1 cellular context compared by ENCODE assay signal in genomic region chr5:56376128-56376527, GRCh38.
TF ChIP-seq lines count a peak whose summit lies in the region.

No MANE protein-coding gene starts in this region.

TF ChIP-seq in HepG2, 621 proteins besides CTCF, POLR2A, EP300 and RAD21 (continued from another document and continues in another):
- TF ChIP-seq ARID5B (CRISPR knock-in tag; IDR thresholded peaks at IDR 0.05) (peak; percentile 41; the same call in 1 of the 2 replicates), PAXIP1 (CRISPR knock-in tag; conservative IDR thresholded peaks at IDR 0.05) (peak; percentile 37), CEBPG (CRISPR knock-in tag; IDR thresholded peaks at IDR 0.05) (peak; percentile 86), CEBPB (IDR thresholded peaks at IDR 0.05; ENCODE audit: borderline replicate concordance, low read depth, low read length) (peak; percentile 78), ZC3H13 (CRISPR knock-in tag; IDR thresholded peaks at IDR 0.05) (no peak), U2AF2 (IDR thresholded peaks at IDR 0.05; ENCODE audit: low read depth, low read length) (no peak), NR2F6 (IDR thresholded peaks at IDR 0.05) (no peak), NR2F6 (CRISPR knock-in tag; IDR thresholded peaks at IDR 0.05) (peak; percentile 52; the same call in 1 of the 2 replicates), NFIB (CRISPR knock-in tag; IDR thresholded peaks at IDR 0.05; ENCODE audit: borderline replicate concordance) (no peak), NR2C2 (CRISPR knock-in tag; IDR thresholded peaks at IDR 0.05; ENCODE audit: borderline replicate concordance) (0 out of 2 replicates have a peak, but pooled peaks have one; percentile 30), ZNF550 (CRISPR knock-in tag; IDR thresholded peaks at IDR 0.05; ENCODE audit: borderline replicate concordance) (no peak), CBX5 (CRISPR knock-in tag; IDR thresholded peaks at IDR 0.05; ENCODE audit: borderline replicate concordance) (no peak), PHB2 (IDR thresholded peaks at IDR 0.05; ENCODE audit: partially characterized antibody) (no peak), ZNF780A (CRISPR knock-in tag; IDR thresholded peaks at IDR 0.05) (no peak), BCL6 (CRISPR knock-in tag; IDR thresholded peaks at IDR 0.05) (peak; percentile 98), RARA (CRISPR knock-in tag; IDR thresholded peaks at IDR 0.05) (peak; percentile 66), IKZF1 (IDR thresholded peaks at IDR 0.05) (no peak), MTF1 (CRISPR knock-in tag; IDR thresholded peaks at IDR 0.05) (no peak), PATZ1 (CRISPR knock-in tag; IDR thresholded peaks at IDR 0.05) (peak; percentile 38; the same call in 1 of the 2 replicates), KLF6 (CRISPR knock-in tag; IDR thresholded peaks at IDR 0.05) (no peak), SOX6 (IDR thresholded peaks at IDR 0.05) (no peak), SOX6 (CRISPR knock-in tag; IDR thresholded peaks at IDR 0.05) (0 out of 2 replicates have a peak, but pooled peaks have one; percentile 21), ZZZ3 (CRISPR knock-in tag; IDR thresholded peaks at IDR 0.05; ENCODE audit: borderline replicate concordance) (no peak), ZBTB25 (CRISPR knock-in tag; IDR thresholded peaks at IDR 0.05) (no peak), GLI4 (CRISPR knock-in tag; IDR thresholded peaks at IDR 0.05; ENCODE audit: borderline replicate concordance) (no peak), FOSL2 (CRISPR knock-in tag; IDR thresholded peaks at IDR 0.05) (peak; percentile 41), ZNF878 (CRISPR knock-in tag; IDR thresholded peaks at IDR 0.05) (no peak), SOX5 (CRISPR knock-in tag; IDR thresholded peaks at IDR 0.05; ENCODE audit: borderline replicate concordance) (0 out of 2 replicates have a peak, but pooled peaks have one; percentile 7), ATF7 (IDR thresholded peaks at IDR 0.05) (no peak), ATF7 (CRISPR knock-in tag; IDR thresholded peaks at IDR 0.05) (no peak), CHD2 (IDR thresholded peaks at IDR 0.05; ENCODE audit: low read depth, low read length) (no peak), SP5 (CRISPR knock-in tag; IDR thresholded peaks at IDR 0.05; ENCODE audit: borderline replicate concordance, low read depth) (no peak), ZSCAN12 (CRISPR knock-in tag; IDR thresholded peaks at IDR 0.05) (no peak), MED1 (CRISPR knock-in tag; IDR thresholded peaks at IDR 0.05) (peak; percentile 48), ZNF784 (CRISPR knock-in tag; IDR thresholded peaks at IDR 0.05; ENCODE audit: borderline replicate concordance) (no peak), HMG20A (CRISPR knock-in tag; IDR thresholded peaks at IDR 0.05; ENCODE audit: borderline replicate concordance) (0 out of 2 replicates have a peak, but pooled peaks have one; percentile 39)
- TF ChIP-seq, protein P1, sequence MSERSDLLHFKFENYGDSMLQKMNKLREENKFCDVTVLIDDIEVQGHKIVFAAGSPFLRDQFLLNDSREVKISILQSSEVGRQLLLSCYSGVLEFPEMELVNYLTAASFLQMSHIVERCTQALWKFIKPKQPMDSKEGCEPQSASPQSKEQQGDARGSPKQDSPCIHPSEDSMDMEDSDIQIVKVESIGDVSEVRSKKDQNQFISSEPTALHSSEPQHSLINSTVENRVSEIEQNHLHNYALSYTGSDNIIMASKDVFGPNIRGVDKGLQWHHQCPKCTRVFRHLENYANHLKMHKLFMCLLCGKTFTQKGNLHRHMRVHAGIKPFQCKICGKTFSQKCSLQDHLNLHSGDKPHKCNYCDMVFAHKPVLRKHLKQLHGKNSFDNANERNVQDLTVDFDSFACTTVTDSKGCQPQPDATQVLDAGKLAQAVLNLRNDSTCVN (CRISPR knock-in tag; IDR thresholded peaks at IDR 0.05; ENCODE audit: borderline replicate concordance): no peak
- TF ChIP-seq, protein P2, sequence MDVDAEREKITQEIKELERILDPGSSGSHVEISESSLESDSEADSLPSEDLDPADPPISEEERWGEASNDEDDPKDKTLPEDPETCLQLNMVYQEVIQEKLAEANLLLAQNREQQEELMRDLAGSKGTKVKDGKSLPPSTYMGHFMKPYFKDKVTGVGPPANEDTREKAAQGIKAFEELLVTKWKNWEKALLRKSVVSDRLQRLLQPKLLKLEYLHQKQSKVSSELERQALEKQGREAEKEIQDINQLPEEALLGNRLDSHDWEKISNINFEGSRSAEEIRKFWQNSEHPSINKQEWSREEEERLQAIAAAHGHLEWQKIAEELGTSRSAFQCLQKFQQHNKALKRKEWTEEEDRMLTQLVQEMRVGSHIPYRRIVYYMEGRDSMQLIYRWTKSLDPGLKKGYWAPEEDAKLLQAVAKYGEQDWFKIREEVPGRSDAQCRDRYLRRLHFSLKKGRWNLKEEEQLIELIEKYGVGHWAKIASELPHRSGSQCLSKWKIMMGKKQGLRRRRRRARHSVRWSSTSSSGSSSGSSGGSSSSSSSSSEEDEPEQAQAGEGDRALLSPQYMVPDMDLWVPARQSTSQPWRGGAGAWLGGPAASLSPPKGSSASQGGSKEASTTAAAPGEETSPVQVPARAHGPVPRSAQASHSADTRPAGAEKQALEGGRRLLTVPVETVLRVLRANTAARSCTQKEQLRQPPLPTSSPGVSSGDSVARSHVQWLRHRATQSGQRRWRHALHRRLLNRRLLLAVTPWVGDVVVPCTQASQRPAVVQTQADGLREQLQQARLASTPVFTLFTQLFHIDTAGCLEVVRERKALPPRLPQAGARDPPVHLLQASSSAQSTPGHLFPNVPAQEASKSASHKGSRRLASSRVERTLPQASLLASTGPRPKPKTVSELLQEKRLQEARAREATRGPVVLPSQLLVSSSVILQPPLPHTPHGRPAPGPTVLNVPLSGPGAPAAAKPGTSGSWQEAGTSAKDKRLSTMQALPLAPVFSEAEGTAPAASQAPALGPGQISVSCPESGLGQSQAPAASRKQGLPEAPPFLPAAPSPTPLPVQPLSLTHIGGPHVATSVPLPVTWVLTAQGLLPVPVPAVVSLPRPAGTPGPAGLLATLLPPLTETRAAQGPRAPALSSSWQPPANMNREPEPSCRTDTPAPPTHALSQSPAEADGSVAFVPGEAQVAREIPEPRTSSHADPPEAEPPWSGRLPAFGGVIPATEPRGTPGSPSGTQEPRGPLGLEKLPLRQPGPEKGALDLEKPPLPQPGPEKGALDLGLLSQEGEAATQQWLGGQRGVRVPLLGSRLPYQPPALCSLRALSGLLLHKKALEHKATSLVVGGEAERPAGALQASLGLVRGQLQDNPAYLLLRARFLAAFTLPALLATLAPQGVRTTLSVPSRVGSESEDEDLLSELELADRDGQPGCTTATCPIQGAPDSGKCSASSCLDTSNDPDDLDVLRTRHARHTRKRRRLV (CRISPR knock-in tag; IDR thresholded peaks at IDR 0.05): no peak
- TF ChIP-seq, protein P3, sequence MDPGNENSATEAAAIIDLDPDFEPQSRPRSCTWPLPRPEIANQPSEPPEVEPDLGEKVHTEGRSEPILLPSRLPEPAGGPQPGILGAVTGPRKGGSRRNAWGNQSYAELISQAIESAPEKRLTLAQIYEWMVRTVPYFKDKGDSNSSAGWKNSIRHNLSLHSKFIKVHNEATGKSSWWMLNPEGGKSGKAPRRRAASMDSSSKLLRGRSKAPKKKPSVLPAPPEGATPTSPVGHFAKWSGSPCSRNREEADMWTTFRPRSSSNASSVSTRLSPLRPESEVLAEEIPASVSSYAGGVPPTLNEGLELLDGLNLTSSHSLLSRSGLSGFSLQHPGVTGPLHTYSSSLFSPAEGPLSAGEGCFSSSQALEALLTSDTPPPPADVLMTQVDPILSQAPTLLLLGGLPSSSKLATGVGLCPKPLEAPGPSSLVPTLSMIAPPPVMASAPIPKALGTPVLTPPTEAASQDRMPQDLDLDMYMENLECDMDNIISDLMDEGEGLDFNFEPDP (CRISPR knock-in tag; conservative IDR thresholded peaks at IDR 0.05): 0 out of 2 replicates have a peak, but pooled peaks have one; percentile 12
- TF ChIP-seq, protein P4, sequence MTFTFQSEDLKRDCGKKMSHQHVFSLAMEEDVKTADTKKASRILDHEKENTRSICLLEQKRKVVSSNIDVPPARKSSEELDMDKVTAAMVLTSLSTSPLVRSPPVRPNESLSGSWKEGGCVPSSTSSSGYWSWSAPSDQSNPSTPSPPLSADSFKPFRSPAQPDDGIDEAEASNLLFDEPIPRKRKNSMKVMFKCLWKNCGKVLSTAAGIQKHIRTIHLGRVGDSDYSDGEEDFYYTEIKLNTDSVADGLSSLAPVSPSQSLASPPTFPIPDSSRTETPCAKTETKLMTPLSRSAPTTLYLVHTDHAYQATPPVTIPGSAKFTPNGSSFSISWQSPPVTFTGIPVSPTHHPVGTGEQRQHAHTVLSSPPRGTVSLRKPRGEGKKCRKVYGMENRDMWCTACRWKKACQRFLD (CRISPR knock-in tag; IDR thresholded peaks at IDR 0.05; ENCODE audit: borderline replicate concordance): no peak
